ENCODE assay signal across 8 cellular contexts in the genomic region with DNA sequence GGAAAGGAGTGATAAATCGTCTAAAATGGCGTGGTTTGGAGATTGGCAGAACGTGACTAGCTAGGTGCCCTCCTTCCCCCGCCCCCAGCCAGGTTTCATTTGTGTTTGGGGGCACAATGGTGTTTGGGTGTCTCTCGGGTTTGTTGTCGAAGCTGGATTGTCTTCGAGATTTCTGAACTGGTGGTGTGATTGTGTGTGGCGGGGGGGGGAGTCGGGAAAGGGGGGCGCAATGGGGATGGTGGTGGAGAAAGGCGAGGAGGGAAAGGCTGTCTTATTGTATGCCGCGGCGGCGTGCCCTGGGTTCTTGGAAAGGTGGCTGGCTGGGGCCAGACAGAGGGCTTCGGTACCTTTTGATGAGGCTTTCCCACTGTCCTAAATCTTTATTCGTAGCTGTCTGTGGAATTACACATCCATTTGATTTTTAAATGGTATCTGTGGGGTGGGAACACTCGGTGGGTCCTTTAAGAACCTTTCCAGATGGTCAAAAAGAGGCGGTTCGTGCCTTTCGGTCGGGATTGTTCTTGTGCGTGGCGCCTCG. TPM values are rescaled to one million over a fixed set of nuclear protein-coding genes. Genes with fewer than 3 reads are reported as not detected.
DNase-seq lines count a peak whose midpoint lies in the region; ATAC-seq, FAIRE-seq and TF ChIP-seq lines count a peak whose summit lies in the region.

No MANE protein-coding gene starts in this region.

- H3K4me3 ChIP-seq in HUES6 (ENCODE audit: low read depth, low read length): peak overlapping the region; percentile 93
- peak overlapping the region; percentile 93 for H3K4me3 ChIP-seq in SK-N-MC
- peak overlapping the region; percentile 82 to 92 for H3K4me3 ChIP-seq in esophagus (ENCODE audit: low read depth in 1 of 2, low read length in 2 of 2)
- peak overlapping the region; percentile 94 for H3K4me3 ChIP-seq in mucosa of stomach (ENCODE audit: low read length)

- H3K9me3 Mint-ChIP-seq in natural killer cell treated with Interleukin-12 subunit alpha and Interleukin-12 subunit beta and Interleukin-15 and Interleukin-18, amount 100 ng/mL, for 72 hours: no peaks in the 10 kb centered on the region

- H3K4me3 Mint-ChIP-seq in natural killer cell treated with Interleukin-12 subunit alpha and Interleukin-12 subunit beta and Interleukin-15 and Interleukin-18, amount 100 ng/mL, for 72 hours: no peak overlapping the region

- peak overlapping the region in 1 of 2 donors; percentile 70 for H3K27ac Mint-ChIP-seq in natural killer cell treated with Interleukin-12 subunit alpha and Interleukin-12 subunit beta and Interleukin-15 and Interleukin-18, amount 100 ng/mL, for 72 hours

- peaks cover 10 to 12% of the 10 kb centered on the region in 2 donors for H3K4me1 Mint-ChIP-seq in natural killer cell treated with Interleukin-12 subunit alpha and Interleukin-12 subunit beta and Interleukin-15 and Interleukin-18, amount 100 ng/mL, for 72 hours (ENCODE audit: low read depth in 2 of 2)

- peak; percentile 52 for DNase-seq in Daoy (ENCODE audit: low read depth)
- no peak for DNase-seq in SK-N-MC (ENCODE audit: low read depth, low spot score)
- no peak for DNase-seq in natural killer cell treated with Interleukin-12 subunit alpha and Interleukin-12 subunit beta and Interleukin-15 and Interleukin-18, amount 100 ng/mL, for 72 hours (ENCODE audit: low spot score)
- no peak for DNase-seq in H54 (ENCODE audit: insufficient read length, low spot score)
- DNase-seq in left lobe of liver (ENCODE audit: low spot score): no peak

- FAIRE-seq in H54 (lab: Jason Lieb, UNC): no peak

- peak overlapping the region; percentile 97 for H3K27ac ChIP-seq in HUES6 (ENCODE audit: low read depth, low read length)
- H3K27ac ChIP-seq in SK-N-MC: peak overlapping the region; percentile 62; the same call in 1 of the 2 replicates
- peak overlapping the region; percentile 95 to 98 for H3K27ac ChIP-seq in esophagus (ENCODE audit: low read depth in 2 of 2, low read length in 1 of 2)

- peaks cover 32% of the 10 kb centered on the region for H3K27me3 ChIP-seq in HUES6 (ENCODE audit: control insufficient read depth, insufficient read depth, low read length)
- no peaks in the 10 kb centered on the region for H3K27me3 ChIP-seq in esophagus (ENCODE audit: control insufficient read depth in 1 of 2, insufficient read depth in 2 of 2, low read length in 2 of 2)
- no peaks in the 10 kb centered on the region for H3K27me3 ChIP-seq in mucosa of stomach (ENCODE audit: control insufficient read depth, insufficient read depth, low read length)

- H3K27me3 Mint-ChIP-seq in natural killer cell treated with Interleukin-12 subunit alpha and Interleukin-12 subunit beta and Interleukin-15 and Interleukin-18, amount 100 ng/mL, for 72 hours: peaks cover 13 to 23% of the 10 kb centered on the region in 2 donors

- H3K36me3 ChIP-seq in HUES6 (ENCODE audit: control insufficient read depth, insufficient read depth, low read length) (peaks cover 16% of the 10 kb centered on the region), SK-N-MC (ENCODE audit: insufficient read depth, low read length) (peaks cover 17% of the 10 kb centered on the region), esophagus (ENCODE audit: control insufficient read depth in 2 of 2, insufficient read depth in 2 of 2, low read length in 1 of 2) (no peaks in the 10 kb centered on the region), mucosa of stomach (ENCODE audit: control insufficient read depth, insufficient read depth, low read length) (no peaks in the 10 kb centered on the region)

- 1 to 2% methylated on average over 23 to 25 of the region's 25 CpGs for WGBS in esophagus, 2 donors

- H3K4me1 ChIP-seq in HUES6 (ENCODE audit: control insufficient read depth, insufficient read depth, low read length) (peaks cover 4% of the 10 kb centered on the region; the same call in 1 of the 2 replicates), esophagus (ENCODE audit: control insufficient read depth in 2 of 2, insufficient read depth in 2 of 2, low read length in 1 of 2) (peaks cover 0 to 2% of the 10 kb centered on the region in 2 donors), mucosa of stomach (ENCODE audit: control insufficient read depth, insufficient read depth, low read length) (no peaks in the 10 kb centered on the region)

- no peak; the same call in 1 of the 2 replicates for TF ChIP-seq POLR2A in H54 (IDR thresholded peaks at IDR 0.05; ENCODE audit: low read depth, low read length)

- H3K9me3 ChIP-seq in HUES6 (ENCODE audit: control insufficient read depth, insufficient read depth, low read depth, low read length) (no peaks in the 10 kb centered on the region), SK-N-MC (ENCODE audit: low read depth, low read length) (no peaks in the 10 kb centered on the region), esophagus (ENCODE audit: control insufficient read depth in 2 of 2, insufficient read depth in 1 of 2, low read depth in 1 of 2, low read length in 1 of 2) (no peaks in the 10 kb centered on the region), mucosa of stomach (ENCODE audit: control insufficient read depth, low read length) (no peaks in the 10 kb centered on the region)

- peak overlapping the region; percentile 96 for H3K9ac ChIP-seq in HUES6 (ENCODE audit: low read length)
- H3K9ac ChIP-seq in SK-N-MC (ENCODE audit: insufficient read length): peak overlapping the region; percentile 93
- peak overlapping the region; percentile 100 for H3K9ac ChIP-seq in mucosa of stomach (ENCODE audit: low read length)

- no peak for ATAC-seq in natural killer cell treated with Interleukin-12 subunit alpha and Interleukin-12 subunit beta and Interleukin-15 and Interleukin-18, amount 100 ng/mL, for 72 hours
- ATAC-seq in left lobe of liver: no peak

- H3K36me3 Mint-ChIP-seq in natural killer cell treated with Interleukin-12 subunit alpha and Interleukin-12 subunit beta and Interleukin-15 and Interleukin-18, amount 100 ng/mL, for 72 hours: no peaks in the 10 kb centered on the region

RNA-seq across cellular contexts. Expression of a gene that starts 1.0 kb away (rescaled TPM):
- 215 and 246 TPM in 2 replicates for total RNA-seq in Daoy (2014; rRNA removed; shearing (Covaris generic))
- polyA plus RNA-seq in esophagus: 10 to 100 TPM; 27.9 to 33.0 TPM
- total RNA-seq in natural killer cell treated with Interleukin-12 subunit alpha and Interleukin-12 subunit beta and Interleukin-15 and Interleukin-18, amount 100 ng/mL, for 72 hours: 1 to 10 TPM in 1 of 2 donors, under 1 TPM in 1; 0.74 to 1.1 TPM
- total RNA-seq in left lobe of liver: 8.1 TPM

Comparison
In these comparisons a context has a peak if more than half of its experiments do, and no peak if none do; other contexts are left out.
1. RNA of a gene that starts 1.0 kb away (total RNA-seq): 215 to 246 TPM in Daoy; 8.1 TPM in left lobe of liver (single experiment) and 0.74 to 1.1 TPM in natural killer cell treated with Interleukin-12 subunit alpha and Interleukin-12 subunit beta and Interleukin-15 and Interleukin-18, amount 100 ng/mL, for 72 hours; every median in the first group is over 10 times any median in the second.
2. Peak in every context shown above with its lines, with median percentiles within 50 percentile points of each other: H3K27ac ChIP-seq, H3K4me3 ChIP-seq and H3K9ac ChIP-seq.